In genomic region chr9:109830587-109830986, GRCh38 we compare ENCODE assay signal across 23 cellular contexts. TPM values are rescaled to one million over a fixed set of nuclear protein-coding genes. Genes with fewer than 3 reads are reported as not detected.
"Had no signal": no experiment of that assay in that cellular context is flagged by ENCODE, and none has a peak within 500 bp of the region (broad histone marks: within the 10 kb centered on the region; RNA-seq: fewer than 3 reads in every experiment).

No MANE protein-coding gene starts in this region.

- H3K4me3 ChIP-seq: esophagus squamous epithelium, gastrocnemius medialis, heart right ventricle, left lung, lower lobe of right lung had no signal

- H3K27me3 ChIP-seq: esophagus squamous epithelium, heart right ventricle, left lung had no signal

- ATAC-seq: effector memory CD8-positive, alpha-beta T cell; esophagus mucosa; gastrocnemius medialis; left lung; lower lobe of right lung; naive thymus-derived CD4-positive, alpha-beta T cell had no signal

- DNase-seq: cortex of kidney; effector CD8-positive, alpha-beta T cell; effector memory CD8-positive, alpha-beta T cell; endodermal cell; erythroblast; esophagus squamous epithelium; foreskin fibroblast; foreskin melanocyte; gastrocnemius medialis; glutamatergic neuron; head of caudate nucleus; heart right ventricle; hippocampal formation; left cardiac atrium; left lung; left ventricle myocardium superior; lower lobe of right lung; mesenchymal stem cell; midbrain; naive thymus-derived CD4-positive, alpha-beta T cell had no signal

- H3K9me3 ChIP-seq: gastrocnemius medialis had no signal

- H3K27ac ChIP-seq: epithelial cell of prostate, esophagus squamous epithelium, gastrocnemius medialis, left lung, lower lobe of right lung had no signal

- H3K9me3 Mint-ChIP-seq: effector memory CD8-positive, alpha-beta T cell had no signal

- H3K36me3 ChIP-seq: esophagus squamous epithelium, gastrocnemius medialis, heart right ventricle, left lung, lower lobe of right lung had no signal

- H3K27ac Mint-ChIP-seq: dendritic cell treated with granulocyte-macrophage colony-stimulating factor and Interleukin-4, amounts not matched to agents 40 ng/mL and 50 ng/mL, for 4 days; effector memory CD8-positive, alpha-beta T cell; endodermal cell; naive thymus-derived CD4-positive, alpha-beta T cell had no signal

- H3K4me1 Mint-ChIP-seq: naive thymus-derived CD4-positive, alpha-beta T cell had no signal

- H3K36me3 Mint-ChIP-seq: naive thymus-derived CD4-positive, alpha-beta T cell had no signal

- H3K4me3 Mint-ChIP-seq: dendritic cell treated with granulocyte-macrophage colony-stimulating factor and Interleukin-4, amounts not matched to agents 40 ng/mL and 50 ng/mL, for 4 days; effector memory CD8-positive, alpha-beta T cell; endodermal cell; naive thymus-derived CD4-positive, alpha-beta T cell had no signal

- H3K4me1 ChIP-seq: esophagus squamous epithelium, gastrocnemius medialis, left lung, lower lobe of right lung had no signal

RNA-seq across cellular contexts. Expression of gene PALM2AKAP2, which starts 50.6 kb away (rescaled TPM):
- total RNA-seq: naive thymus-derived CD4-positive, alpha-beta T cell had no signal
- polyA plus RNA-seq: naive thymus-derived CD4-positive, alpha-beta T cell had no signal
